Comparison of ENCODE assay signal across 8 cellular contexts in genomic region chr3:192408721-192409151, GRCh38.
DNase-seq lines count a peak whose midpoint lies in the region; ATAC-seq and TF ChIP-seq lines count a peak whose summit lies in the region.

No MANE protein-coding gene starts in this region.

- peaks cover 0 to 12% of the 10 kb centered on the region in 2 donors for H3K4me1 ChIP-seq in left lung
- H3K4me1 ChIP-seq in testis = no peaks in the 10 kb centered on the region

- H3K27me3 ChIP-seq in left lung (peaks cover 43 to 58% of the 10 kb centered on the region in 2 donors), testis (no peaks in the 10 kb centered on the region)

- TF ChIP-seq POLR2A in testis (IDR thresholded peaks at IDR 0.05) (no peak), GM18505 (IDR thresholded peaks at IDR 0.05; ENCODE audit: borderline replicate concordance, extremely low read depth, insufficient read depth, insufficient read length) (no peak)

- H3K9me3 ChIP-seq in left lung = no peaks in the 10 kb centered on the region
- no peaks in the 10 kb centered on the region for H3K9me3 ChIP-seq in testis

- H3K4me3 ChIP-seq in left lung = peak overlapping the region; percentile 37 to 41
- H3K4me3 ChIP-seq in testis = peak overlapping the region; percentile 53 to 64

- no peaks in the 10 kb centered on the region for H3K36me3 ChIP-seq in left lung
- H3K36me3 ChIP-seq in testis (ENCODE audit: low read depth, missing control alignments) = no peaks in the 10 kb centered on the region

- H3K27ac ChIP-seq in left lung = peak overlapping the region in 1 of 2 donors; percentile 57
- no peak overlapping the region for H3K27ac ChIP-seq in testis

- DNase-seq in NCI-H748 (lab: John Stamatoyannopoulos, UW; ENCODE audit: unreplicated experiment) = peak; percentile 45
- no peak for DNase-seq in NCI-H748 treated with DMSO at 0.1 percent for 48 hours (lab: John Stamatoyannopoulos, UW)
- DNase-seq in cerebellum (ENCODE audit: low spot score) = peak; percentile 22
- peak in 1 of 2 donors; percentile 48 for DNase-seq in left lung
- DNase-seq in testis = peak; percentile 18
- no peak for DNase-seq in ureter (ENCODE audit: low spot score)

- 1% methylated on average over 25 to 35 of the region's 35 CpGs for WGBS in testis, 2 donors

- no peak for TF ChIP-seq CTCF in left lung (IDR thresholded peaks at IDR 0.05)
- no peak for TF ChIP-seq CTCF in testis (IDR thresholded peaks at IDR 0.05)

- intact Hi-C loops in left lung (cut with DNase I) (no loop called here), testis (cut with DNase I; ENCODE audit: low total_unique reads) (no loop called here)

- peak; percentile 21 for ATAC-seq in left lung
- no peak for ATAC-seq in HG03442 (IDR thresholded peaks at IDR 0.05; ENCODE audit: unreplicated experiment)
- ATAC-seq in GM18505 (IDR thresholded peaks at IDR 0.05; ENCODE audit: unreplicated experiment) = no peak

Comparison
In these comparisons a context has a peak if more than half of its experiments do, and no peak if none do; other contexts are left out.
1. DNase-seq: peak in NCI-H748 (single experiment), cerebellum (single experiment) and testis (single experiment); none in NCI-H748 treated with DMSO at 0.1 percent for 48 hours (single experiment) and ureter (single experiment).